In genomic region chr6:149545258-149545753, GRCh38 we compare ENCODE assay signal across 8 cellular contexts. TPM values are rescaled to one million over a fixed set of nuclear protein-coding genes. Genes with fewer than 3 reads are reported as not detected.
DNase-seq lines count a peak whose midpoint lies in the region; ATAC-seq and TF ChIP-seq lines count a peak whose summit lies in the region.

No MANE protein-coding gene starts in this region.

- POLR2A ChIA-PET in WTC11 (lab: Charles Lee), result interaction anchor here (0.9 kb wide), 1 partner anchor 20 kb away, joined by 3 read pairs; no protein-coding TSS in a partner anchor

- H3K27me3 Mint-ChIP-seq in WTC11 (ENCODE audit: low read depth), result peaks cover 19% of the 10 kb centered on the region

- peaks cover 3% of the 10 kb centered on the region; the same call in 1 of the 2 replicates for H3K36me3 Mint-ChIP-seq in WTC11

- CTCF ChIA-PET in WTC11 (lab: Charles Lee), result interaction anchor here (0.5 to 1.8 kb wide), 9 partner anchors 8 to 329 kb away, joined by 3 to 9 read pairs (median 4); partner anchors contain the start of gene GINM1

- DNase-seq in AG08396 (ENCODE audit: low spot score) (peak; percentile 60), LHCN-M2 (ENCODE audit: low read depth) (peak; percentile 58), WTC11 (ENCODE audit: low spot score) (peak; percentile 28), cerebellum (ENCODE audit: low spot score) (peak; percentile 30), kidney tubule cell (ENCODE audit: low spot score) (peak; percentile 67)
- peak; percentile 55 for DNase-seq in stimulated activated CD4-positive, alpha-beta T cell treated with anti-CD3 and anti-CD28 coated beads, Interleukin-1b, Interleukin-23, amount 100 ng/mL, for 48 hours

- ATAC-seq in GM19455 (IDR thresholded peaks at IDR 0.05; ENCODE audit: unreplicated experiment) (peak; percentile 20), WTC11 (peak; percentile 16), GM18520 (IDR thresholded peaks at IDR 0.05; ENCODE audit: unreplicated experiment) (no peak)

- peak overlapping the region; percentile 97 for H3K27ac Mint-ChIP-seq in WTC11

- H3K9me3 Mint-ChIP-seq in WTC11, result no peaks in the 10 kb centered on the region

- no peak for TF ChIP-seq CTCF in WTC11 (IDR thresholded peaks at IDR 0.05)

- peaks cover 9% of the 10 kb centered on the region for H3K4me1 Mint-ChIP-seq in WTC11

- peak overlapping the region; percentile 97 for H3K4me3 Mint-ChIP-seq in WTC11

TF ChIP-seq in WTC11, 78 proteins besides CTCF, POLR2A, EP300 and RAD21:
- TF ChIP-seq CDX4 (CRISPR knock-in tag; IDR thresholded peaks at IDR 0.05; ENCODE audit: borderline replicate concordance) (no peak), ZNF416 (CRISPR knock-in tag; IDR thresholded peaks at IDR 0.05) (no peak), TP53 (CRISPR knock-in tag; IDR thresholded peaks at IDR 0.05) (no peak), ELF4 (CRISPR knock-in tag; IDR thresholded peaks at IDR 0.05; ENCODE audit: low read depth) (no peak), NR3C1 (CRISPR knock-in tag; conservative IDR thresholded peaks at IDR 0.05; ENCODE audit: low read depth) (no peak), ZNF121 (CRISPR knock-in tag; IDR thresholded peaks at IDR 0.05) (no peak), RELA (CRISPR knock-in tag; IDR thresholded peaks at IDR 0.05; ENCODE audit: borderline replicate concordance) (no peak), KAT7 (CRISPR knock-in tag; IDR thresholded peaks at IDR 0.05; ENCODE audit: borderline replicate concordance) (no peak), ZNF671 (CRISPR knock-in tag; IDR thresholded peaks at IDR 0.05) (no peak), TEAD4 (CRISPR knock-in tag; IDR thresholded peaks at IDR 0.05) (no peak), FOXK1 (CRISPR knock-in tag; IDR thresholded peaks at IDR 0.05) (no peak), IRF2 (CRISPR knock-in tag; IDR thresholded peaks at IDR 0.05; ENCODE audit: borderline replicate concordance, low read depth) (no peak)

RNA-seq across cellular contexts. Expression of gene PPIL4, which starts 0.5 kb away (rescaled TPM):
- total RNA-seq in LHCN-M2 (2014; rRNA removed) (34.8 and 35.9 TPM in 2 replicates), WTC11 (2021) (24.8 to 28.1 TPM (median 27.7 TPM) in 3 replicates), cerebellum (33.9 TPM)
- 11.7 TPM for polyA plus RNA-seq in LHCN-M2 (2012)

RNA-seq across cellular contexts. Expression of gene GINM1, which starts 20.9 kb away (rescaled TPM):
- total RNA-seq in LHCN-M2 (2014; rRNA removed) (47.9 and 54.2 TPM in 2 replicates), WTC11 (2021) (16.8 to 21.4 TPM (median 19.9 TPM) in 3 replicates), cerebellum (31.5 TPM)
- 18.9 TPM for polyA plus RNA-seq in LHCN-M2 (2012)
